ENCODE assay signal across 17 cellular contexts in the genomic region with DNA sequence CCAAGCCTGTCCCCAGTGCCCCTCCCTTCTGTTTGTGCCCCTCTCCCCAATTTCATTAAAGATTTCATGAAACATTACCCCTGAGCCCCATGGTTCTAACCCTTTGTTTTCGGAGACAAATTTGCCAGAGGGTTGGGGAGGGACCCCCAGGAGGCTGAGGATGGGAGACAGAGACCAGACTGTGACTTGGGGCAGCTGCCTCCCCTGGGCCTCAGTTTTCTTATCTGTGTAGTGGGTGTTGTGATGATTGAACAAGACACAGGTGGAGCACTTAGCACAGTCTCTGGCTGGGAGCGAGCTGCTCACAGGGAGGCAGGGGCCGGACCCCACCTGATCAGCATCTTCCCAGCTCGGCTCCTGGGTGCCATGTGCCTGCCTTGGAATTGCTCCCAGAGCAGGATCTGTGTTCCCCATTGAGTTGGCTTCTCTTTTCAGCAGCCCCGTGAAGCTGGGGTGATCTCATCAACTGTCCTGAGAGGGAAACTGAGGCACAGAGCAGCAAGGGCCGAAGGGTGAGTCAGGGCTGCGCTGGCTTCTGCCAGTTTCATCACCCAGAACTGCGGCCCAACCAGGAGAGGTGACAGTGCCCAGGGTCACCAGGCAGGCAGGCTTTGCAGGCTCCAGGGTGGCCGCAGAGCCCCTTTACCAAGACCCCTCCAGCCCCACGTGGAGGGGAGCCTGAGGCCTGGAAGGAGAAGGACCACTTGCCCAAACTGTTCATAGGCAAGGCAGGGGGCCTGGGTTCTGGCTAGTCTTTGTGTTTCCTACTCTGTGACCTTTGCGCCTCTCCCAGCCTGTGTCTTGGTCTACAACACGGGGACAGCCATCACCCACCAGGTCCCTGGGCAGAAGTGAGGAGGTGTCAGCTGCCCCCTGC.
"Had no signal": no experiment of that assay in that cellular context is flagged by ENCODE, and none has a peak within 500 bp of the region (broad histone marks: within the 10 kb centered on the region; RNA-seq: fewer than 3 reads in every experiment).

No MANE protein-coding gene starts in this region.

- H3K4me1 Mint-ChIP-seq: nephron had no signal

- H3K9me3 ChIP-seq: breast epithelium, esophagus squamous epithelium, heart left ventricle, left lung, testis had no signal

- H3K27me3 ChIP-seq: breast epithelium, esophagus squamous epithelium, heart left ventricle, left lung, testis had no signal

- H3K4me1 ChIP-seq: breast epithelium, testis had no signal

- H3K4me3 Mint-ChIP-seq: activated CD8-positive, alpha-beta T cell treated with anti-CD3 and anti-CD28 coated beads for 36 hours; activated naive CD8-positive, alpha-beta T cell treated with anti-CD3 and anti-CD28 coated beads, Interleukin-2, amount 10 ng/mL, durations not matched to agents 7 days and 5 days; activated T-helper 1 cell treated with anti-CD3 and anti-CD28 coated beads, Interleukin-12 subunit alpha, Interleukin-12 subunit beta, Interleukin-2, Interleukin-4 antibody, amounts not matched to agents 30 ng/mL and 10 ng/mL and 1 ng/mL, durations not matched to agents 14 hours and 24 hours and 36 hours; nephron; stimulated activated naive CD8-positive, alpha-beta T cell treated with anti-CD3 and anti-CD28 coated beads, Interleukin-15, amount 100 ng/mL, for 72 hours had no signal

- H3K4me3 ChIP-seq: breast epithelium, esophagus squamous epithelium, heart left ventricle, left lung, testis had no signal

- H3K27ac Mint-ChIP-seq: activated CD8-positive, alpha-beta T cell treated with anti-CD3 and anti-CD28 coated beads for 36 hours; activated naive CD8-positive, alpha-beta T cell treated with anti-CD3 and anti-CD28 coated beads, Interleukin-2, amount 10 ng/mL, durations not matched to agents 7 days and 5 days; activated T-helper 1 cell treated with anti-CD3 and anti-CD28 coated beads, Interleukin-12 subunit alpha, Interleukin-12 subunit beta, Interleukin-2, Interleukin-4 antibody, amounts not matched to agents 30 ng/mL and 10 ng/mL and 1 ng/mL, durations not matched to agents 14 hours and 24 hours and 36 hours; nephron had no signal

- FAIRE-seq: endometrium had no signal

- DNase-seq: activated CD4-positive, alpha-beta T cell treated with anti-CD3 and anti-CD28 coated beads for 4 hours; activated CD8-positive, alpha-beta memory T cell treated with anti-CD3 and anti-CD28 coated beads, Interleukin-2, amount 50 U/mL, for 4 hours; activated naive CD8-positive, alpha-beta T cell treated with anti-CD3 and anti-CD28 coated beads, Interleukin-2, amount 10 ng/mL, durations not matched to agents 7 days and 5 days; aorta; esophagus squamous epithelium; heart left ventricle; islet precursor cell; left lung; stimulated activated CD4-positive, alpha-beta T cell treated with anti-CD3 and anti-CD28 coated beads, Interleukin-12 subunit alpha, Interleukin-12 subunit beta, amount 100 ng/mL, for 4 hours; stimulated activated naive CD8-positive, alpha-beta T cell treated with anti-CD3 and anti-CD28 coated beads, Interleukin-15, amount 100 ng/mL, for 72 hours; testis had no signal

- H3K27ac ChIP-seq: esophagus squamous epithelium, heart left ventricle, left lung, testis, VCaP had no signal

- H3K27me3 Mint-ChIP-seq: activated CD8-positive, alpha-beta T cell treated with anti-CD3 and anti-CD28 coated beads for 36 hours; activated naive CD8-positive, alpha-beta T cell treated with anti-CD3 and anti-CD28 coated beads, Interleukin-2, amount 10 ng/mL, durations not matched to agents 7 days and 5 days; stimulated activated naive CD8-positive, alpha-beta T cell treated with anti-CD3 and anti-CD28 coated beads, Interleukin-15, amount 100 ng/mL, for 72 hours had no signal

- H3K9me3 Mint-ChIP-seq: activated CD8-positive, alpha-beta T cell treated with anti-CD3 and anti-CD28 coated beads for 36 hours; activated naive CD8-positive, alpha-beta T cell treated with anti-CD3 and anti-CD28 coated beads, Interleukin-2, amount 10 ng/mL, durations not matched to agents 7 days and 5 days; activated T-helper 1 cell treated with anti-CD3 and anti-CD28 coated beads, Interleukin-12 subunit alpha, Interleukin-12 subunit beta, Interleukin-2, Interleukin-4 antibody, amounts not matched to agents 30 ng/mL and 10 ng/mL and 1 ng/mL, durations not matched to agents 14 hours and 24 hours and 36 hours; nephron; stimulated activated naive CD8-positive, alpha-beta T cell treated with anti-CD3 and anti-CD28 coated beads, Interleukin-15, amount 100 ng/mL, for 72 hours had no signal
